In genomic region chr4:2804973-2805501, GRCh38 we compare ENCODE assay signal across 14 cellular contexts. TPM values are rescaled to one million over a fixed set of nuclear protein-coding genes. Genes with fewer than 3 reads are reported as not detected.
A peak's percentile ranks its signal among the peaks of the same experiment; 100 is the strongest.
DNase-seq lines count a peak whose midpoint lies in the region; ATAC-seq and TF ChIP-seq lines count a peak whose summit lies in the region.
"Had no signal": no experiment of that assay in that cellular context is flagged by ENCODE, and none has a peak within 500 bp of the region (broad histone marks: within the 10 kb centered on the region; RNA-seq: fewer than 3 reads in every experiment).

No MANE protein-coding gene starts in this region.

- no peaks in the 10 kb centered on the region for H3K27me3 Mint-ChIP-seq in activated T-cell treated with anti-CD3 and anti-CD28 coated beads, Interleukin-2, amount 50 U/mL, for 72 hours (ENCODE audit: low read depth)
- H3K27me3 Mint-ChIP-seq: CD8-positive, alpha-beta memory T cell; type B pancreatic cell had no signal

- H3K9me3 Mint-ChIP-seq in activated T-cell treated with anti-CD3 and anti-CD28 coated beads, Interleukin-2, amount 50 U/mL, for 72 hours = no peaks in the 10 kb centered on the region
- H3K9me3 Mint-ChIP-seq: CD8-positive, alpha-beta memory T cell; type B pancreatic cell had no signal

- H3K4me3 ChIP-seq in Peyer's patch (no peak overlapping the region), duodenal mucosa (ENCODE audit: low read depth in 1 of 2, low read length in 2 of 2) (peak overlapping the region in 1 of 2 donors; percentile 8), mucosa of rectum (ENCODE audit: low read length in 2 of 2) (peak overlapping the region in 1 of 2 donors; percentile 32), thyroid gland (replicated peaks in 1 of 3) (no peak overlapping the region)

- ATAC-seq in HG02973 (IDR thresholded peaks at IDR 0.05; ENCODE audit: unreplicated experiment) = no peak
- no peak for ATAC-seq in activated T-cell treated with anti-CD3 and anti-CD28 coated beads, Interleukin-2, amount 50 U/mL, for 72 hours (replicated peaks in 1 of 2)

- H3K9me3 ChIP-seq in Peyer's patch = no peaks in the 10 kb centered on the region
- no peaks in the 10 kb centered on the region for H3K9me3 ChIP-seq in duodenal mucosa (ENCODE audit: control insufficient read depth in 1 of 2, low read length in 2 of 2)
- H3K9me3 ChIP-seq in mucosa of rectum (ENCODE audit: control insufficient read depth in 2 of 2, low read length in 2 of 2) = no peaks in the 10 kb centered on the region
- H3K9me3 ChIP-seq in thyroid gland = no peaks in the 10 kb centered on the region

- no peak overlapping the region for H3K4me3 Mint-ChIP-seq in activated T-cell treated with anti-CD3 and anti-CD28 coated beads, Interleukin-2, amount 50 U/mL, for 72 hours
- H3K4me3 Mint-ChIP-seq: CD8-positive, alpha-beta memory T cell; type B pancreatic cell had no signal

- DNase-seq in Peyer's patch (peak in 1 of 3 donors; percentile 46), thyroid gland (peak in 1 of 2 donors; percentile 2), amniotic stem cell (lab: John Stamatoyannopoulos, UW) (no peak)
- DNase-seq in activated T-cell treated with anti-CD3 and anti-CD28 coated beads, Interleukin-2, amount 50 U/mL, for 72 hours = no peak
- DNase-seq in stimulated activated CD4-positive, alpha-beta T cell treated with anti-CD3 and anti-CD28 coated beads, Interleukin-4, amount 100 ng/mL, for 1 hour = no peak
- DNase-seq: CD8-positive, alpha-beta memory T cell; effector CD4-positive, alpha-beta T cell; NCI-H1048; NCI-H345 had no signal

- H3K27me3 ChIP-seq in Peyer's patch (no peaks in the 10 kb centered on the region), duodenal mucosa (ENCODE audit: control insufficient read depth in 1 of 2, insufficient read depth in 2 of 2, low read length in 2 of 2) (no peaks in the 10 kb centered on the region), mucosa of rectum (ENCODE audit: control insufficient read depth in 2 of 2, insufficient read depth in 2 of 2, low read length in 2 of 2) (no peaks in the 10 kb centered on the region), thyroid gland (no peaks in the 10 kb centered on the region)

- H3K4me1 ChIP-seq in Peyer's patch = peaks cover 29 to 85% (median 48%) of the 10 kb centered on the region in 4 donors
- peaks cover 66 to 81% of the 10 kb centered on the region in 2 donors for H3K4me1 ChIP-seq in duodenal mucosa (ENCODE audit: control insufficient read depth in 1 of 2, insufficient read depth in 2 of 2, low read length in 2 of 2)
- H3K4me1 ChIP-seq in mucosa of rectum (ENCODE audit: control insufficient read depth in 2 of 2, insufficient read depth in 2 of 2, low read length in 2 of 2) = peaks cover 59 to 83% of the 10 kb centered on the region in 2 donors
- peaks cover 60 to 76% of the 10 kb centered on the region in 2 donors for H3K4me1 ChIP-seq in thyroid gland
- H3K4me1 ChIP-seq: parathyroid adenoma had no signal

- TF ChIP-seq CTCF in Peyer's patch (IDR thresholded peaks at IDR 0.05) (no peak), thyroid gland (IDR thresholded peaks at IDR 0.05) (no peak)

- WGBS in thyroid gland, 2 donors = 80 to 82% methylated on average over 2 to 7 of the region's 13 CpGs

- no peak overlapping the region for H3K27ac Mint-ChIP-seq in activated T-cell treated with anti-CD3 and anti-CD28 coated beads, Interleukin-2, amount 50 U/mL, for 72 hours
- H3K27ac Mint-ChIP-seq: type B pancreatic cell had no signal

- H3K9ac ChIP-seq in duodenal mucosa (ENCODE audit: low read depth in 1 of 2, low read length in 2 of 2) (peak overlapping the region; percentile 39 to 54), mucosa of rectum (ENCODE audit: low read depth in 1 of 2, low read length in 2 of 2) (peak overlapping the region in 1 of 2 donors; percentile 56)
- H3K9ac ChIP-seq: parathyroid adenoma had no signal

- H3K4me1 Mint-ChIP-seq in activated T-cell treated with anti-CD3 and anti-CD28 coated beads, Interleukin-2, amount 50 U/mL, for 72 hours (ENCODE audit: low read depth) = peaks cover 9% of the 10 kb centered on the region

- TF ChIP-seq POLR2A in Peyer's patch (IDR thresholded peaks at IDR 0.05) (no peak), thyroid gland (IDR thresholded peaks at IDR 0.05) (no peak)

- no peaks in the 10 kb centered on the region for H3K36me3 Mint-ChIP-seq in activated T-cell treated with anti-CD3 and anti-CD28 coated beads, Interleukin-2, amount 50 U/mL, for 72 hours (ENCODE audit: insufficient read depth in 2 of 2)
- H3K36me3 Mint-ChIP-seq: CD8-positive, alpha-beta memory T cell; type B pancreatic cell had no signal

- intact Hi-C loops in thyroid gland (cut with DNase I) = no loop called here

- H3K27ac ChIP-seq in Peyer's patch (peak overlapping the region; percentile 74 to 94 (median 81)), duodenal mucosa (ENCODE audit: low read depth, low read length) (peak overlapping the region; percentile 70), mucosa of rectum (ENCODE audit: low read depth in 2 of 2, low read length in 2 of 2) (peak overlapping the region; percentile 89 to 92), thyroid gland (peak overlapping the region in 2 of 3 donors; percentile 60 to 73)
- H3K27ac ChIP-seq: parathyroid adenoma had no signal

- H3K36me3 ChIP-seq in Peyer's patch = no peaks in the 10 kb centered on the region
- peaks cover 0 to 3% of the 10 kb centered on the region in 2 donors for H3K36me3 ChIP-seq in duodenal mucosa (ENCODE audit: control insufficient read depth in 1 of 2, insufficient read depth in 2 of 2, low read length in 2 of 2)
- no peaks in the 10 kb centered on the region for H3K36me3 ChIP-seq in mucosa of rectum (ENCODE audit: control insufficient read depth in 2 of 2, insufficient read depth in 2 of 2, low read length in 2 of 2)
- no peaks in the 10 kb centered on the region for H3K36me3 ChIP-seq in thyroid gland

RNA-seq across cellular contexts. Expression of gene SH3BP2, which starts 12.2 kb away (rescaled TPM):
- total RNA-seq in Peyer's patch (100 to 1,000 TPM in 2 of 4 donors, 10 to 100 TPM in 2; 54.8 to 208 (median 102) TPM), thyroid gland (10 to 100 TPM; 29.6 to 43.5 (median 36.7) TPM)
- 10 to 100 TPM; 60.7 to 65.6 TPM for total RNA-seq in activated T-cell treated with anti-CD3 and anti-CD28 coated beads, Interleukin-2, amount 50 U/mL, for 72 hours

RNA-seq across cellular contexts. Expression of gene ADD1, which starts 38.6 kb away (rescaled TPM):
- 100 to 1,000 TPM; 290 to 470 (median 372) TPM for total RNA-seq in Peyer's patch
- total RNA-seq in thyroid gland = 100 to 1,000 TPM; 190 to 222 (median 194) TPM
- total RNA-seq in activated T-cell treated with anti-CD3 and anti-CD28 coated beads, Interleukin-2, amount 50 U/mL, for 72 hours = 100 to 1,000 TPM; 281 to 282 TPM

RNA-seq across cellular contexts. Expression of gene TNIP2, which starts 48.9 kb away (rescaled TPM):
- total RNA-seq in Peyer's patch (100 to 1,000 TPM; 135 to 255 (median 145) TPM), thyroid gland (10 to 100 TPM; 44.7 to 65.4 (median 52.2) TPM)
- total RNA-seq in activated T-cell treated with anti-CD3 and anti-CD28 coated beads, Interleukin-2, amount 50 U/mL, for 72 hours = 10 to 100 TPM; 72.3 to 85.8 TPM
